ENCODE assay signal across 1 cellular context in the genomic region with DNA sequence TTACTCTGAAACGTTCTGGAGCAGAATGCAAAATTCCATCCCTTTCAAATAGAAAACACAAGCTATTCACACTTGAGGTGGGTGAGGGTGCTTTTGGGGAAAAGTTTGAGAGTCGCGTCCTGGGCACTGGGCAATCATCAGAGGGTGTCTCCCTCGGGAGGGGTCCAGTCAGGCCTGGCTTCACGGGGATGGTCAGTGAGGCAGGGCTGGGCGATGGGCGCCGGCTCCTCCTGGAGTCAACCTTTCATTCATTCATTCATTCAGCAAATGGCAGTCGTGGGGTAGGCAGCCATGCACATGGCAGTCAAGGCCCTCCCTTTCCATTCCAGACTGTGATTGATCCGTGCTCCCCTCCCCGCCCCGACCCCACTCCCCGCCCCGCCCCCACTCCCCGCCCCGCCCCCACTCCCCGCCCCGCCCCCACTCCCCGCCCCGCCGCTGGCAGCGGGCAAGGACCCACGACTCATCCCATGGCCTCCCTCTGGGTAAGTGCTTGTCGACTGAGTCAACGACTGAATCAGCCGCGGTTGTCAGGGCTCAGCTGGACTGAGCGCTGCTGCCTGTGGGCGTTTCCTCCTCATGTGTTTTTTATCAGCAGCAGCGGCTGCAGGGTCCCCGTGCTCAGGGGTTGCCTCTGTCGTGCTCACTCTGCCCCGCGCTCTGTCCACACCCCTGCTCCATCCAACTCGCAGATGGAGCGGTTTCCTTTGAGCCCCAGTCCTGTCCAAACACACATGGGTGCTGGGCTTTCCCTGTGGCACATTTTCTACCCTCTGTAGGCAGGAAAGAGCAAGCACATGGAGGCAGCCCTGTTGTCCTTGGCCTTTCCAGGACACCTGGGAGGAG.
TF ChIP-seq lines count a peak whose summit lies in the region.

No MANE protein-coding gene starts in this region.

TF ChIP-seq in H1, 55 proteins besides CTCF, POLR2A, EP300 and RAD21:
- TF ChIP-seq SIRT6 (IDR thresholded peaks at IDR 0.05; ENCODE audit: low read length) = no peak
- no peak for TF ChIP-seq POLR2AphosphoS5 (IDR thresholded peaks at IDR 0.05; ENCODE audit: low read depth, low read length)
- TF ChIP-seq SRF (IDR thresholded peaks at IDR 0.05; ENCODE audit: low read depth, low read length) = no peak
- TF ChIP-seq KDM1A (IDR thresholded peaks at IDR 0.05; ENCODE audit: borderline replicate concordance, low read length) = no peak
- no peak for TF ChIP-seq FOSL1 (IDR thresholded peaks at IDR 0.05; ENCODE audit: insufficient read depth, low read depth, low read length)
- no peak for TF ChIP-seq ZNF274 (IDR thresholded peaks at IDR 0.05; ENCODE audit: borderline replicate concordance, extremely low read depth, low read length)
- no peak for TF ChIP-seq RBBP5 (IDR thresholded peaks at IDR 0.05; ENCODE audit: borderline replicate concordance, low read depth, low read length)
- TF ChIP-seq TCF12 (IDR thresholded peaks at IDR 0.05; ENCODE audit: low read depth, low read length) = no peak
- TF ChIP-seq TBP (IDR thresholded peaks at IDR 0.05; ENCODE audit: low read depth, low read length) = no peak
- TF ChIP-seq JUND (IDR thresholded peaks at IDR 0.05; ENCODE audit: low read length) = no peak
- no peak for TF ChIP-seq POU5F1 (IDR thresholded peaks at IDR 0.05; ENCODE audit: low read depth, low read length)
- TF ChIP-seq KDM4A (IDR thresholded peaks at IDR 0.05; ENCODE audit: low read depth, low read length, severe bottlenecking) = no peak
- TF ChIP-seq TAF7 (optimal IDR thresholded peaks at IDR 0.05; ENCODE audit: borderline replicate concordance, low read depth, low read length) = no peak
- no peak for TF ChIP-seq HDAC6 (IDR thresholded peaks at IDR 0.05; ENCODE audit: low read depth, low read length)
- TF ChIP-seq EZH2 (IDR thresholded peaks at IDR 0.05; ENCODE audit: low read depth, low read length, severe bottlenecking) = no peak
- no peak for TF ChIP-seq BRCA1 (IDR thresholded peaks at IDR 0.05; ENCODE audit: low read depth, low read length)
